Comparison of ENCODE assay signal across 9 cellular contexts in the genomic region with DNA sequence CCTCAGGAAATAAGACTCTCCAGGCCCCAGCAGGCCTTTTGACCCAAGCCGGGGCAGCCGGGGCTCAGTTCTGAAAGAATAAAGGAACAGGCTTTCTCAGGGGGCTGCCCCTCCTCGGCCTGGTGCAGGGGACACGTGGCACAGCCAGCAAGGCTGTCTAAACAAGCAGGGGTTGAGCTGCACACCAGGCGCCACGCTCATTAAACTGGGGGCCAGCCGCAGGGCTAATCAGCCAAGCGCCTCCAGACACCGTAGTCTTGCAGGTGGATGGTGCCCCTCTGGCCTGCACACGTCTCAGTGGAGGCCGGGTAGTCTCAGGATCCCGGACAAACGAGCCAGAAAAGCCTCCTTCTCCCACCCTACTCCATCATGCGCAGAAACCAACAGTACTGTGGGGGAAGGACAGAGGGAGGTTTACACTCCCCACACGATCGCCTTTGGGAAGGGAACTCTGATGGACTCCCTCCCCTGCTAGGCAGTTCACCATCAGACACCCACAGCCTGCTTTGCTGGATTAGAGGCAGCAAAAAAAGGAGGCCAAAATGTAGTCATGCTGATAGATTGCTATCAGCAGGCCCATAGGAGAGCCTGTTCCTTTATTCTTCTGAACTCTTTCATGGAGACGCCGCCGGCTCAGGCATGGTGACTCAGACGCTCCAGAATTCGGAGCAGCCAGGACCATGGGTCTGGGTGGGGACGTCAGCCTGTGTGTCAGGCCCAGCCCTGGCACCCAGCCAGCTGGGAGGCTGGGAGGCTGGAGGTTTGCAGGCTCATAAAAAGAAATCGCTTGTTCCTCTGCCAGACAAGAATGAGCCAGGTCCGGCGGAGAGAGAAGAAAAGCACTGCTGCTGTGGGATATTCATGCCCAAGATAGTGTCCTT.
DNase-seq lines count a peak whose midpoint lies in the region; ATAC-seq and TF ChIP-seq lines count a peak whose summit lies in the region.
"Had no signal": no experiment of that assay in that cellular context is flagged by ENCODE, and none has a peak within 500 bp of the region (broad histone marks: within the 10 kb centered on the region; RNA-seq: fewer than 3 reads in every experiment).

No MANE protein-coding gene starts in this region.

- peaks cover 47% of the 10 kb centered on the region for H3K4me1 ChIP-seq in skeletal muscle satellite cell (ENCODE audit: control insufficient read depth, insufficient read depth, low read length)

- peak; percentile 39 to 74 for DNase-seq in NCI-H526 (lab: John Stamatoyannopoulos, UW)
- no peak for DNase-seq in NCI-H526 treated with DMSO at 0.1 percent for 48 hours (lab: John Stamatoyannopoulos, UW)
- DNase-seq in WERI-Rb-1: no peak
- peak; percentile 85 for DNase-seq in left ventricle myocardium superior
- no peak for DNase-seq in NCI-H524 treated with DMSO at 0.1 percent for 48 hours (lab: John Stamatoyannopoulos, UW)
- no peak for DNase-seq in activated T-cell treated with anti-CD3 and anti-CD28 coated beads for 4 hours

- no peak for TF ChIP-seq CTCF in WERI-Rb-1 (IDR thresholded peaks at IDR 0.05; ENCODE audit: low read depth, low read length)

- intact Hi-C loops in left ventricle myocardium superior (cut with micrococcal nuclease): no loop called here

- H3K9ac ChIP-seq in skeletal muscle satellite cell (ENCODE audit: low read depth, low read length): peak overlapping the region; percentile 68

- no peak overlapping the region for H3K4me3 ChIP-seq in WERI-Rb-1 (ENCODE audit: low read depth, low read length)
- peak overlapping the region; percentile 35 for H3K4me3 ChIP-seq in skeletal muscle satellite cell (ENCODE audit: low read length)
- H3K4me3 ChIP-seq: BLaER1 treated with 17β-estradiol and CSF1 and Interleukin-3, amounts not matched to agents 10 nM and 100 nM had no signal

- H3K27ac ChIP-seq in WERI-Rb-1: 0 out of 2 replicates have a peak overlapping the region, but pooled peaks have one; percentile 4
- H3K27ac ChIP-seq: BLaER1 treated with 17β-estradiol and CSF1 and Interleukin-3, amounts not matched to agents 10 nM and 100 nM had no signal

- H3K9me3 ChIP-seq in WERI-Rb-1 (ENCODE audit: severe bottlenecking): no peaks in the 10 kb centered on the region
- H3K9me3 ChIP-seq in skeletal muscle satellite cell (replicated peaks; ENCODE audit: low read length): no peaks in the 10 kb centered on the region

- peak; percentile 79 for ATAC-seq in left ventricle myocardium superior
- ATAC-seq in HG02571 (IDR thresholded peaks at IDR 0.05; ENCODE audit: unreplicated experiment): no peak

- H3K27me3 ChIP-seq in WERI-Rb-1 (ENCODE audit: insufficient read depth, low read depth, severe bottlenecking) (no peaks in the 10 kb centered on the region), skeletal muscle satellite cell (ENCODE audit: control insufficient read depth, insufficient read depth, low read length) (no peaks in the 10 kb centered on the region)
- H3K27me3 ChIP-seq: BLaER1 treated with 17β-estradiol and CSF1 and Interleukin-3, amounts not matched to agents 10 nM and 100 nM had no signal

- no peaks in the 10 kb centered on the region for H3K36me3 ChIP-seq in WERI-Rb-1
- no peaks in the 10 kb centered on the region for H3K36me3 ChIP-seq in skeletal muscle satellite cell (ENCODE audit: insufficient read depth, low read length)
- H3K36me3 ChIP-seq: BLaER1 treated with 17β-estradiol and CSF1 and Interleukin-3, amounts not matched to agents 10 nM and 100 nM had no signal

- H3K4me2 ChIP-seq in skeletal muscle satellite cell (ENCODE audit: low read length): peak overlapping the region; percentile 72
- H3K4me2 ChIP-seq: BLaER1 treated with 17β-estradiol and CSF1 and Interleukin-3, amounts not matched to agents 10 nM and 100 nM had no signal

Comparison
In these comparisons a context has a peak if more than half of its experiments do, and no peak if none do; other contexts are left out.
1. DNase-seq: peak in NCI-H526 (2 of 2) and left ventricle myocardium superior (single experiment); none in NCI-H526 treated with DMSO at 0.1 percent for 48 hours (single experiment), WERI-Rb-1 (single experiment), NCI-H524 treated with DMSO at 0.1 percent for 48 hours (single experiment) and activated T-cell treated with anti-CD3 and anti-CD28 coated beads for 4 hours (single experiment).